Comparison of ENCODE assay signal across 12 cellular contexts in genomic region chr5:175654807-175655206, GRCh38. TPM values are rescaled to one million over a fixed set of nuclear protein-coding genes. Genes with fewer than 3 reads are reported as not detected.
A peak's percentile ranks its signal among the peaks of the same experiment; 100 is the strongest.
DNase-seq lines count a peak whose midpoint lies in the region; ATAC-seq and TF ChIP-seq lines count a peak whose summit lies in the region.
"Had no signal": no experiment of that assay in that cellular context is flagged by ENCODE, and none has a peak within 500 bp of the region (broad histone marks: within the 10 kb centered on the region; RNA-seq: fewer than 3 reads in every experiment).

No MANE protein-coding gene starts in this region.

- peak overlapping the region; percentile 85 to 97 (median 89) for H3K4me2 ChIP-seq in BLaER1 treated with 17β-estradiol and CSF1 and Interleukin-3, amounts not matched to agents 10 nM and 100 nM
- no peak overlapping the region for H3K4me2 ChIP-seq in mesenchymal stem cell (ENCODE audit: low read length, poor library complexity, severe bottlenecking)

- H2BK120ac ChIP-seq in mesenchymal stem cell (ENCODE audit: low read depth, low read length) = no peak overlapping the region

- peak overlapping the region in 9 of 11 experiments; percentile 20 to 83 (median 79); a peak in 17 of 22 replicates for H3K9ac ChIP-seq in BLaER1 treated with 17β-estradiol and CSF1 and Interleukin-3, amounts not matched to agents 10 nM and 100 nM
- H3K9ac ChIP-seq in mesenchymal stem cell (ENCODE audit: low read length) = no peak overlapping the region

- WGBS in mesenchymal stem cell = 88% methylated on average over 8 of the region's 8 CpGs

- peaks cover 75% of the 10 kb centered on the region for H3K4me1 Mint-ChIP-seq in activated naive CD8-positive, alpha-beta T cell treated with anti-CD3 and anti-CD28 coated beads, Interleukin-2, amount 10 ng/mL, durations not matched to agents 7 days and 5 days
- H3K4me1 Mint-ChIP-seq in WTC11 = peaks cover 31% of the 10 kb centered on the region

- H3K18ac ChIP-seq in mesenchymal stem cell (ENCODE audit: low read depth in 1 of 2, low read length in 2 of 2) = no peak overlapping the region

- no peak overlapping the region for H3K4me3 ChIP-seq in BLaER1 treated with 17β-estradiol and CSF1 and Interleukin-3, amounts not matched to agents 10 nM and 100 nM
- no peak overlapping the region for H3K4me3 ChIP-seq in mesenchymal stem cell (ENCODE audit: insufficient read depth in 1 of 2, low read depth in 1 of 2, low read length in 2 of 2)
- H3K4me3 ChIP-seq: esophagus squamous epithelium, sigmoid colon had no signal

- peak overlapping the region; percentile 65 to 95 (median 91); a peak in 21 of 22 replicates for H3K27ac ChIP-seq in BLaER1 treated with 17β-estradiol and CSF1 and Interleukin-3, amounts not matched to agents 10 nM and 100 nM
- no peak overlapping the region for H3K27ac ChIP-seq in mesenchymal stem cell (ENCODE audit: low read length, poor library complexity, severe bottlenecking)
- H3K27ac ChIP-seq: esophagus squamous epithelium, sigmoid colon had no signal

- H3K4me1 ChIP-seq in BLaER1 treated with 17β-estradiol and CSF1 and Interleukin-3, amounts not matched to agents 10 nM and 100 nM = peaks cover 76 to 91% (median 85%) of the 10 kb centered on the region in 10 experiments
- H3K4me1 ChIP-seq in mesenchymal stem cell (ENCODE audit: control insufficient read depth, insufficient read depth, low read depth, low read length) = peaks cover 16% of the 10 kb centered on the region

- H3K14ac ChIP-seq in mesenchymal stem cell (ENCODE audit: low read length in 2 of 2) = no peak overlapping the region

- peaks cover 7% of the 10 kb centered on the region for H3K27me3 Mint-ChIP-seq in activated naive CD8-positive, alpha-beta T cell treated with anti-CD3 and anti-CD28 coated beads, Interleukin-2, amount 10 ng/mL, durations not matched to agents 7 days and 5 days
- H3K27me3 Mint-ChIP-seq in WTC11 (ENCODE audit: low read depth) = peaks cover 30% of the 10 kb centered on the region

- no peak overlapping the region for H2BK15ac ChIP-seq in mesenchymal stem cell (ENCODE audit: low read depth, poor library complexity, severe bottlenecking)

- H4K8ac ChIP-seq in mesenchymal stem cell (ENCODE audit: low read length) = no peak overlapping the region

- no peaks in the 10 kb centered on the region for H3K79me1 ChIP-seq in mesenchymal stem cell (replicated peaks; ENCODE audit: low read length, poor library complexity, severe bottlenecking)

- POLR2A ChIA-PET in activated naive CD8-positive, alpha-beta T cell treated with anti-CD3 and anti-CD28 coated beads, Interleukin-2, amount 10 ng/mL, durations not matched to agents 7 days and 5 days (lab: Charles Lee) = interaction anchor here (1.2 to 1.3 kb wide), 2 partner anchors 23 to 121 kb away, joined by 3 to 5 read pairs; no protein-coding TSS in a partner anchor
- POLR2A ChIA-PET in WTC11 (lab: Charles Lee) = no interaction called here

- no peak overlapping the region for H3K23ac ChIP-seq in mesenchymal stem cell (ENCODE audit: low read length in 2 of 2)

- ATAC-seq in activated naive CD8-positive, alpha-beta T cell treated with anti-CD3 and anti-CD28 coated beads, Interleukin-2, amount 10 ng/mL, durations not matched to agents 7 days and 5 days (ENCODE audit: low read depth) = no peak
- ATAC-seq in WTC11 = no peak

- no peak overlapping the region for H2AK5ac ChIP-seq in mesenchymal stem cell (ENCODE audit: low read length, severe bottlenecking)

- DNase-seq in HK-2 (ENCODE audit: unreplicated experiment) (peak; percentile 53), OCI-M1 (lab: John Stamatoyannopoulos, UW) (peak; percentile 78), WTC11 (ENCODE audit: low spot score) (no peak), dermis blood vessel endothelial cell (no peak), mesenchymal stem cell (no peak), anterior cingulate cortex (lab: John Stamatoyannopoulos, UW) (no peak)
- DNase-seq in activated naive CD8-positive, alpha-beta T cell treated with anti-CD3 and anti-CD28 coated beads, Interleukin-2, amount 10 ng/mL, durations not matched to agents 7 days and 5 days = no peak
- DNase-seq: cerebellar nuclear complex, esophagus squamous epithelium, sigmoid colon, SW 1271 had no signal

- no peak overlapping the region for H4K91ac ChIP-seq in mesenchymal stem cell (ENCODE audit: low read length)

- H3K9me3 Mint-ChIP-seq in activated naive CD8-positive, alpha-beta T cell treated with anti-CD3 and anti-CD28 coated beads, Interleukin-2, amount 10 ng/mL, durations not matched to agents 7 days and 5 days = peaks cover 12% of the 10 kb centered on the region
- H3K9me3 Mint-ChIP-seq in WTC11 = peaks cover 28% of the 10 kb centered on the region

- peak overlapping the region; percentile 91 for H3K27ac Mint-ChIP-seq in activated naive CD8-positive, alpha-beta T cell treated with anti-CD3 and anti-CD28 coated beads, Interleukin-2, amount 10 ng/mL, durations not matched to agents 7 days and 5 days
- no peak overlapping the region for H3K27ac Mint-ChIP-seq in WTC11

- no peak overlapping the region for H2BK12ac ChIP-seq in mesenchymal stem cell (ENCODE audit: low read length in 2 of 2)

- no peaks in the 10 kb centered on the region; a peak in 1 of 22 replicates for H3K27me3 ChIP-seq in BLaER1 treated with 17β-estradiol and CSF1 and Interleukin-3, amounts not matched to agents 10 nM and 100 nM
- H3K27me3 ChIP-seq in mesenchymal stem cell (ENCODE audit: control insufficient read depth in 1 of 2, insufficient read depth in 1 of 2, low read length in 2 of 2) = peaks cover 33 to 37% of the 10 kb centered on the region in 2 experiments

- H2BK5ac ChIP-seq in mesenchymal stem cell (ENCODE audit: low read depth, low read length, poor library complexity, severe bottlenecking) = no peak overlapping the region

- CTCF ChIA-PET in WTC11 (lab: Charles Lee) = interaction anchor here (1.6 to 8.4 kb wide), 2 partner anchors 75 to 121 kb away, joined by 4 to 58 read pairs; no protein-coding TSS in a partner anchor

- peak overlapping the region; percentile 22 for H3K4me3 Mint-ChIP-seq in activated naive CD8-positive, alpha-beta T cell treated with anti-CD3 and anti-CD28 coated beads, Interleukin-2, amount 10 ng/mL, durations not matched to agents 7 days and 5 days
- H3K4me3 Mint-ChIP-seq in WTC11 = no peak overlapping the region

- H3K36me3 ChIP-seq in BLaER1 treated with 17β-estradiol and CSF1 and Interleukin-3, amounts not matched to agents 10 nM and 100 nM = peaks cover 0 to 9% (median 4%) of the 10 kb centered on the region in 11 experiments; a peak in 14 of 22 replicates
- H3K36me3 ChIP-seq in mesenchymal stem cell (ENCODE audit: control insufficient read depth in 1 of 2, insufficient read depth in 2 of 2, low read depth in 1 of 2, low read length in 2 of 2) = no peaks in the 10 kb centered on the region
- H3K36me3 ChIP-seq: esophagus squamous epithelium, sigmoid colon had no signal

- peaks cover 5 to 11% (median 7%) of the 10 kb centered on the region in 11 experiments for H3K9me3 ChIP-seq in BLaER1 treated with 17β-estradiol and CSF1 and Interleukin-3, amounts not matched to agents 10 nM and 100 nM (replicated peaks in 1 of 11)
- no peaks in the 10 kb centered on the region for H3K9me3 ChIP-seq in mesenchymal stem cell (ENCODE audit: control insufficient read depth, low read length)

- H3K4ac ChIP-seq in mesenchymal stem cell (ENCODE audit: low read depth in 1 of 2, low read length in 2 of 2) = no peak overlapping the region

- peaks cover 28% of the 10 kb centered on the region for H3K36me3 Mint-ChIP-seq in activated naive CD8-positive, alpha-beta T cell treated with anti-CD3 and anti-CD28 coated beads, Interleukin-2, amount 10 ng/mL, durations not matched to agents 7 days and 5 days
- H3K36me3 Mint-ChIP-seq in WTC11 = peaks cover 21% of the 10 kb centered on the region

- no peak overlapping the region for H2AFZ ChIP-seq in mesenchymal stem cell (ENCODE audit: low read depth, low read length)

- peaks cover 0 to 13% (median 12%) of the 10 kb centered on the region in 11 experiments; a peak in 16 of 22 replicates for H4K20me1 ChIP-seq in BLaER1 treated with 17β-estradiol and CSF1 and Interleukin-3, amounts not matched to agents 10 nM and 100 nM

- no peak for TF ChIP-seq CTCF in WTC11 (IDR thresholded peaks at IDR 0.05)

TF ChIP-seq in WTC11, 78 proteins besides CTCF, POLR2A, EP300 and RAD21 (continues in another document):
- TF ChIP-seq ZNF512 (CRISPR knock-in tag; IDR thresholded peaks at IDR 0.05; ENCODE audit: borderline replicate concordance) = no peak
- no peak for TF ChIP-seq NR2C2 (CRISPR knock-in tag; IDR thresholded peaks at IDR 0.05)

RNA-seq across cellular contexts. Expression of gene HRH2, which starts 3.1 kb away (rescaled TPM):
- 10 to 100 TPM; 26.8 to 29.0 TPM for total RNA-seq in activated naive CD8-positive, alpha-beta T cell treated with anti-CD3 and anti-CD28 coated beads, Interleukin-2, amount 10 ng/mL, durations not matched to agents 7 days and 5 days
- total RNA-seq in WTC11 (2021) = 9.3 to 12.7 TPM (median 12.2 TPM) in 3 replicates
- total RNA-seq in dermis blood vessel endothelial cell = 0.05 TPM in 1 of 2 replicates, not detected in the other
- 0.33 TPM for polyA plus RNA-seq in mesenchymal stem cell (2013, experiment 1 of 2)
- 0.18 TPM for polyA plus RNA-seq in mesenchymal stem cell (2013, experiment 2 of 2)

Comparison
In these comparisons a context has a peak if more than half of its experiments do, and no peak if none do; other contexts are left out.
1. DNase-seq: peak in HK-2 (single experiment) and OCI-M1 (single experiment); none in activated naive CD8-positive, alpha-beta T cell treated with anti-CD3 and anti-CD28 coated beads, Interleukin-2, amount 10 ng/mL, durations not matched to agents 7 days and 5 days (single experiment), WTC11 (single experiment), dermis blood vessel endothelial cell (single experiment), mesenchymal stem cell (single experiment) and anterior cingulate cortex (0 of 58).